In the genomic region with DNA sequence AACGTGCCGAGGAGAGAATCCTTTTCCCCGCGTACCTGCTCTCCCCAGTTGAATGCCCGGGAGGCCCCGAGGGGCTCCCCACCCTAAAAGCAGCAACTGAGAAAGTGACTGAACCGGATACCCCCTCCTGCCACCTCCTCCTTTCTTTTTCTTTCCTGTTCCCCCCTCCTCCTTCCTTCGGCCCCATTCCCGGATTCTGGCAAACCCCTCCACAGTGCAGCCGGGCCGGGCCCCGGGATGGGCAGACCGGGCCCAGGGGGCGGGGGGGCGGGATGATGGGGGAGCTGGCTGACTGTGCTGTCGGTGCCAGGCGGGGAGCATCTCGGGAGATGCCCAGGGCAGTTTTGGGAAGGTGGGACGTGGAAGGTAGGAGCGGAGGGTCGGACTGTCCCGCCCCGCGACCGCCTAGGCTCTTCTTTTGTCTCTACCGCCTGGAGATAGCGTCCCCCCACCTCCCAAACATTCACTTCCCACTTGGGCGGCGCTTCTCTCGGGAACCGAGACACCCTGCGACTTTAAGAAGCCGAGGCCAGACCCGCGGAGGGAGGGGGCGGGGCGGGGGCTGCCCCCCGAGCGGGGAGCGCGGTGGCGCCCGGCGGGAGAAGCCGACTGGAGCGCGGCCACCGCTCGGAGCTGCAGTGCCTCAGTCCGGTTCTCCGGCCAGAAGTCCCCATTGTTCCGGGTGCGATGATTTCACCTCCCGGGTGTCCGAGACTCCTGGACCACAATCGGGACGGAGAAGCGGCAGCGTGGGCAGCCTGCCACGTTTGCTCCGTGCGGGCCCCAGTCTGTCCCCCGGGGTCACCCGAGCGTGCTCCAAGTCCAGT, we compare ENCODE assay signal across 8 cellular contexts. TPM values are rescaled to one million over a fixed set of nuclear protein-coding genes. Genes with fewer than 3 reads are reported as not detected.
DNase-seq lines count a peak whose midpoint lies in the region; ATAC-seq and TF ChIP-seq lines count a peak whose summit lies in the region.

No MANE protein-coding gene starts in this region.

- H3K36me3 ChIP-seq in GM23338 (ENCODE audit: insufficient read depth) (no peaks in the 10 kb centered on the region), iPS-20b (ENCODE audit: insufficient read depth, low read depth, low read length) (no peaks in the 10 kb centered on the region), testis (ENCODE audit: low read depth, missing control alignments) (no peaks in the 10 kb centered on the region)

- peaks cover 49% of the 10 kb centered on the region for H3F3A ChIP-seq in GM23338 (replicated peaks; ENCODE audit: low read depth)

- TF ChIP-seq CTCF in GM23338 (conservative IDR thresholded peaks at IDR 0.05; ENCODE audit: low read depth in 2 of 2) (no peak), testis (IDR thresholded peaks at IDR 0.05) (no peak)

- TF ChIP-seq POLR2A in testis (IDR thresholded peaks at IDR 0.05): no peak

- no peaks in the 10 kb centered on the region for H3K9me2 ChIP-seq in GM23338 (ENCODE audit: insufficient read depth)

- no peaks in the 10 kb centered on the region for H3K79me2 ChIP-seq in GM23338 (replicated peaks; ENCODE audit: insufficient read depth)

- 3 to 8% methylated on average over 17 to 55 of the region's 65 CpGs for WGBS in testis, 2 donors

- H3K4me2 ChIP-seq in GM23338: peak overlapping the region; percentile 88

- H3K4me3 Mint-ChIP-seq in GM23338: peak overlapping the region; percentile 70
- peak overlapping the region; percentile 76 for H3K4me3 Mint-ChIP-seq in activated T-cell treated with anti-CD3 and anti-CD28 coated beads, Interleukin-2, amount 50 U/mL, for 24 hours

- peaks cover 26% of the 10 kb centered on the region for H4K20me1 ChIP-seq in GM23338 (replicated peaks; ENCODE audit: insufficient read depth)

- peaks cover 8% of the 10 kb centered on the region; the same call in 1 of the 2 replicates for H3K9me3 ChIP-seq in iPS-20b (ENCODE audit: insufficient read depth, low read depth, low read length)
- no peaks in the 10 kb centered on the region for H3K9me3 ChIP-seq in testis

- no peak overlapping the region; the same call in 1 of the 2 replicates for H2AFZ ChIP-seq in GM23338

- H3K9ac ChIP-seq in iPS-20b (ENCODE audit: low read depth, low read length): no peak overlapping the region

- no peak overlapping the region for H3K27ac Mint-ChIP-seq in GM23338
- H3K27ac Mint-ChIP-seq in activated T-cell treated with anti-CD3 and anti-CD28 coated beads, Interleukin-2, amount 50 U/mL, for 24 hours: no peak overlapping the region

- H3K9me3 Mint-ChIP-seq in GM23338: peaks cover 6% of the 10 kb centered on the region; the same call in 1 of the 3 replicates
- H3K9me3 Mint-ChIP-seq in activated T-cell treated with anti-CD3 and anti-CD28 coated beads, Interleukin-2, amount 50 U/mL, for 24 hours: no peaks in the 10 kb centered on the region

- peaks cover 49% of the 10 kb centered on the region for H3K4me1 Mint-ChIP-seq in GM23338
- H3K4me1 Mint-ChIP-seq in activated T-cell treated with anti-CD3 and anti-CD28 coated beads, Interleukin-2, amount 50 U/mL, for 24 hours (ENCODE audit: low read depth): peaks cover 41% of the 10 kb centered on the region

- peaks cover 100% of the 10 kb centered on the region for H3K27me3 ChIP-seq in GM23338 (ENCODE audit: insufficient read depth)
- peaks cover 100% of the 10 kb centered on the region for H3K27me3 ChIP-seq in iPS-20b (ENCODE audit: insufficient read depth, low read length)
- no peaks in the 10 kb centered on the region for H3K27me3 ChIP-seq in testis

- H3K36me3 Mint-ChIP-seq in GM23338 (ENCODE audit: low read depth): peaks cover 3% of the 10 kb centered on the region; the same call in 1 of the 3 replicates
- H3K36me3 Mint-ChIP-seq in activated T-cell treated with anti-CD3 and anti-CD28 coated beads, Interleukin-2, amount 50 U/mL, for 24 hours (ENCODE audit: low read depth): no peaks in the 10 kb centered on the region

- DNase-seq in AG20443 (ENCODE audit: low spot score): peak; percentile 69
- DNase-seq in GM23338 (ENCODE audit: low spot score): peak; percentile 72
- DNase-seq in activated T-cell treated with anti-CD3 and anti-CD28 coated beads, Interleukin-2, amount 50 U/mL, for 24 hours: no peak
- DNase-seq in testis: no peak
- no peak for DNase-seq in activated CD8-positive, alpha-beta memory T cell treated with anti-CD3 and anti-CD28 coated beads, Interleukin-2, amount 50 U/mL, for 48 hours
- no peak for DNase-seq in kidney tubule cell (ENCODE audit: low spot score)

- H3K4me1 ChIP-seq in GM23338 (ENCODE audit: insufficient read depth) (peaks cover 87% of the 10 kb centered on the region), iPS-20b (ENCODE audit: insufficient read depth, low read length) (peaks cover 9% of the 10 kb centered on the region; the same call in 1 of the 2 replicates), testis (peaks cover 14% of the 10 kb centered on the region)

- ATAC-seq in GM23338 (peak; percentile 4), GM18858 (IDR thresholded peaks at IDR 0.05; ENCODE audit: unreplicated experiment) (no peak)

- intact Hi-C loops in testis (cut with DNase I; ENCODE audit: low total_unique reads): no loop called here

- H3K27me3 Mint-ChIP-seq in GM23338 (ENCODE audit: insufficient read depth, low read depth, poor library complexity): peaks cover 99% of the 10 kb centered on the region
- H3K27me3 Mint-ChIP-seq in activated T-cell treated with anti-CD3 and anti-CD28 coated beads, Interleukin-2, amount 50 U/mL, for 24 hours: peaks cover 90% of the 10 kb centered on the region

- H3K27ac ChIP-seq in GM23338 (ENCODE audit: low read depth) (no peak overlapping the region), iPS-20b (ENCODE audit: low read length) (no peak overlapping the region), testis (no peak overlapping the region)

- H3K4me3 ChIP-seq in GM23338 (peak overlapping the region; percentile 57), iPS-20b (ENCODE audit: low read length) (peak overlapping the region; percentile 58), testis (peak overlapping the region; percentile 10 to 29)

TF ChIP-seq in GM23338, 12 proteins besides CTCF, POLR2A, EP300 and RAD21:
- TF ChIP-seq EZH2 (IDR thresholded peaks at IDR 0.05; ENCODE audit: low read depth, unreplicated experiment) (peak; percentile 57), ETS1 (IDR thresholded peaks at IDR 0.05) (0 out of 2 replicates have a peak, but pooled peaks have one; percentile 14), EZH2phosphoT487 (IDR thresholded peaks at IDR 0.05; ENCODE audit: unreplicated experiment) (no peak)
TF ChIP-seq in GM23338: peak in this region for 2.

RNA-seq across cellular contexts. Expression of gene DLX2, which starts 8.2 kb away (rescaled TPM):
- total RNA-seq in GM23338 (2014; rRNA removed; shearing (Covaris generic)): 0.16 and 0.24 TPM in 2 replicates
- polyA plus RNA-seq in GM23338 (2016; fragmentation: Nextera tagmentation; extraction: Ambion mirVana) (0.08 and 0.19 TPM in 2 replicates), testis (ENCODE audit: insufficient read depth, low read depth, low replicate concordance) (0.29 TPM)
- total RNA-seq in testis: 1 to 10 TPM in 1 of 2 donors, under 1 TPM in 1; 0.99 to 1.1 TPM

RNA-seq across cellular contexts. Expression of gene DLX1, which starts 9.2 kb away (rescaled TPM):
- not detected in 2 replicates for total RNA-seq in GM23338 (2014; rRNA removed; shearing (Covaris generic))
- polyA plus RNA-seq in GM23338 (2016; fragmentation: Nextera tagmentation; extraction: Ambion mirVana): not detected in 2 replicates
- not detected for total RNA-seq in testis
- polyA plus RNA-seq in testis (ENCODE audit: insufficient read depth, low read depth, low replicate concordance): 0.21 TPM

Comparison
In these comparisons a context has a peak if more than half of its experiments do, and no peak if none do; other contexts are left out.
1. DNase-seq: peak in AG20443 (single experiment) and GM23338 (single experiment); none in activated T-cell treated with anti-CD3 and anti-CD28 coated beads, Interleukin-2, amount 50 U/mL, for 24 hours (single experiment), testis (single experiment), activated CD8-positive, alpha-beta memory T cell treated with anti-CD3 and anti-CD28 coated beads, Interleukin-2, amount 50 U/mL, for 48 hours (single experiment) and kidney tubule cell (single experiment).
2. Peak in every context shown above with its lines, with median percentiles within 50 percentile points of each other: H3K4me3 ChIP-seq.